21 cellular contexts compared by ENCODE assay signal in genomic region chr1:97562096-97562495, GRCh38.
"Had no signal": no experiment of that assay in that cellular context is flagged by ENCODE, and none has a peak within 500 bp of the region (broad histone marks: within the 10 kb centered on the region; RNA-seq: fewer than 3 reads in every experiment).

No MANE protein-coding gene starts in this region.

- FAIRE-seq: kidney had no signal

- H3K27me3 ChIP-seq: cardiac muscle cell, gastrocnemius medialis, spleen, upper lobe of right lung had no signal

- DNase-seq: activated CD4-positive, alpha-beta T cell treated with anti-CD3 and anti-CD28 coated beads, Interleukin-2, amount 10 ng/mL, durations not matched to agents 24 days and 14 days; activated CD8-positive, alpha-beta memory T cell treated with anti-CD3 and anti-CD28 coated beads, Interleukin-2, amount 50 U/mL, for 4 hours; activated naive CD4-positive, alpha-beta T cell treated with anti-CD3 and anti-CD28 coated beads for 36 hours; activated T-cell treated with anti-CD3 and anti-CD28 coated beads, Interleukin-2, amount 50 U/mL, for 4 hours; aorta; effector memory CD4-positive, alpha-beta T cell; gastrocnemius medialis; head of caudate nucleus; kidney; mammary epithelial cell; nephron progenitor cell; nucleus accumbens; spleen; stimulated activated CD4-positive, alpha-beta T cell treated with anti-CD3 and anti-CD28 coated beads, Interleukin-4, amount 100 ng/mL, for 4 hours; T1000; upper lobe of right lung had no signal

- H3K27ac ChIP-seq: cardiac muscle cell, gastrocnemius medialis, spleen, thoracic aorta, upper lobe of right lung had no signal

- H3K27me3 Mint-ChIP-seq: activated CD4-positive, alpha-beta T cell treated with anti-CD3 and anti-CD28 coated beads, Interleukin-2, amount 10 ng/mL, durations not matched to agents 24 days and 14 days; dendritic cell treated with granulocyte-macrophage colony-stimulating factor and Interleukin-4, amounts not matched to agents 40 ng/mL and 50 ng/mL, for 4 days; stimulated activated memory B cell treated with anti-CD40 and anti-IgM and Interleukin-4, amounts not matched to agents 10 μg/mL and 1 μg/mL and 100 μg/mL, for 72 hours had no signal

- H3K9me3 ChIP-seq: gastrocnemius medialis, thoracic aorta, upper lobe of right lung had no signal

- H3K4me1 ChIP-seq: gastrocnemius medialis, spleen, upper lobe of right lung had no signal

- H3K4me1 Mint-ChIP-seq: activated CD4-positive, alpha-beta T cell treated with anti-CD3 and anti-CD28 coated beads, Interleukin-2, amount 10 ng/mL, durations not matched to agents 24 days and 14 days; stimulated activated memory B cell treated with anti-CD40 and anti-IgM and Interleukin-4, amounts not matched to agents 10 μg/mL and 1 μg/mL and 100 μg/mL, for 72 hours had no signal

- H3K9me3 Mint-ChIP-seq: activated CD4-positive, alpha-beta T cell treated with anti-CD3 and anti-CD28 coated beads, Interleukin-2, amount 10 ng/mL, durations not matched to agents 24 days and 14 days; activated naive CD4-positive, alpha-beta T cell treated with anti-CD3 and anti-CD28 coated beads for 36 hours; activated T-cell treated with anti-CD3 and anti-CD28 coated beads, Interleukin-2, amount 50 U/mL, for 4 hours; dendritic cell treated with granulocyte-macrophage colony-stimulating factor and Interleukin-4, amounts not matched to agents 40 ng/mL and 50 ng/mL, for 4 days; nephron progenitor cell; stimulated activated memory B cell treated with anti-CD40 and anti-IgM and Interleukin-4, amounts not matched to agents 10 μg/mL and 1 μg/mL and 100 μg/mL, for 72 hours had no signal

- H3K4me3 ChIP-seq: cardiac muscle cell, gastrocnemius medialis, spleen, thoracic aorta, upper lobe of right lung had no signal

- H3K4me3 Mint-ChIP-seq: activated CD4-positive, alpha-beta T cell treated with anti-CD3 and anti-CD28 coated beads, Interleukin-2, amount 10 ng/mL, durations not matched to agents 24 days and 14 days; activated naive CD4-positive, alpha-beta T cell treated with anti-CD3 and anti-CD28 coated beads for 36 hours; activated T-cell treated with anti-CD3 and anti-CD28 coated beads, Interleukin-2, amount 50 U/mL, for 4 hours; dendritic cell treated with granulocyte-macrophage colony-stimulating factor and Interleukin-4, amounts not matched to agents 40 ng/mL and 50 ng/mL, for 4 days; nephron progenitor cell; stimulated activated memory B cell treated with anti-CD40 and anti-IgM and Interleukin-4, amounts not matched to agents 10 μg/mL and 1 μg/mL and 100 μg/mL, for 72 hours had no signal

- H3K36me3 ChIP-seq: cardiac muscle cell, gastrocnemius medialis, thoracic aorta, upper lobe of right lung had no signal

- H3K27ac Mint-ChIP-seq: activated CD4-positive, alpha-beta T cell treated with anti-CD3 and anti-CD28 coated beads, Interleukin-2, amount 10 ng/mL, durations not matched to agents 24 days and 14 days; activated naive CD4-positive, alpha-beta T cell treated with anti-CD3 and anti-CD28 coated beads for 36 hours; dendritic cell treated with granulocyte-macrophage colony-stimulating factor and Interleukin-4, amounts not matched to agents 40 ng/mL and 50 ng/mL, for 4 days; nephron progenitor cell; stimulated activated memory B cell treated with anti-CD40 and anti-IgM and Interleukin-4, amounts not matched to agents 10 μg/mL and 1 μg/mL and 100 μg/mL, for 72 hours had no signal

- ATAC-seq: activated T-cell treated with anti-CD3 and anti-CD28 coated beads, Interleukin-2, amount 50 U/mL, for 4 hours; gastrocnemius medialis; left lobe of liver; stimulated activated memory B cell treated with anti-CD40 and anti-IgM and Interleukin-4, amounts not matched to agents 10 μg/mL and 1 μg/mL and 100 μg/mL, for 72 hours; upper lobe of right lung had no signal
